ENCODE assay signal across 1 cellular context in genomic region chr13:50991624-50992610, GRCh38.
TF ChIP-seq lines count a peak whose summit lies in the region.

No MANE protein-coding gene starts in this region.

TF ChIP-seq in WTC11, 78 proteins besides CTCF, POLR2A, EP300 and RAD21 (continued from another document):
- TF ChIP-seq USF1 (CRISPR knock-in tag; IDR thresholded peaks at IDR 0.05) (no peak), HMGA2 (CRISPR knock-in tag; IDR thresholded peaks at IDR 0.05) (no peak), PRDM15 (CRISPR knock-in tag; IDR thresholded peaks at IDR 0.05) (no peak), ELF4 (CRISPR knock-in tag; IDR thresholded peaks at IDR 0.05; ENCODE audit: low read depth) (no peak)
